Comparison of ENCODE assay signal across 31 cellular contexts in genomic region chr14:66603945-66604344, GRCh38.
"Had no signal": no experiment of that assay in that cellular context is flagged by ENCODE, and none has a peak within 500 bp of the region (broad histone marks: within the 10 kb centered on the region; RNA-seq: fewer than 3 reads in every experiment).

No MANE protein-coding gene starts in this region.

- H3K4me1 Mint-ChIP-seq: activated CD8-positive, alpha-beta memory T cell treated with anti-CD3 and anti-CD28 coated beads, Interleukin-2, amount 10 ng/mL, durations not matched to agents 7 days and 5 days; activated naive CD4-positive, alpha-beta T cell treated with anti-CD3 and anti-CD28 coated beads, Interleukin-2, amount 10 ng/mL, durations not matched to agents 7 days and 5 days; brain had no signal

- H3K27ac ChIP-seq: adrenal gland, breast epithelium, epithelial cell of prostate, gastrocnemius medialis, heart left ventricle had no signal

- H3K27me3 Mint-ChIP-seq: activated CD4-positive, alpha-beta memory T cell treated with anti-CD3 and anti-CD28 coated beads for 36 hours; activated CD4-positive, alpha-beta T cell treated with anti-CD3 and anti-CD28 coated beads for 36 hours; activated CD4-positive, alpha-beta T cell treated with anti-CD3 and anti-CD28 coated beads, Interleukin-2, amount 10 ng/mL, durations not matched to agents 24 days and 14 days; activated naive CD4-positive, alpha-beta T cell treated with anti-CD3 and anti-CD28 coated beads, Interleukin-2, amount 10 ng/mL, durations not matched to agents 7 days and 5 days; activated T-cell treated with anti-CD3 and anti-CD28 coated beads, Interleukin-2, amount 50 U/mL, for 24 hours; brain; effector memory CD8-positive, alpha-beta T cell had no signal

- H3K36me3 Mint-ChIP-seq: activated CD8-positive, alpha-beta memory T cell treated with anti-CD3 and anti-CD28 coated beads, Interleukin-2, amount 10 ng/mL, durations not matched to agents 7 days and 5 days; activated naive CD4-positive, alpha-beta T cell treated with anti-CD3 and anti-CD28 coated beads, Interleukin-2, amount 10 ng/mL, durations not matched to agents 7 days and 5 days had no signal

- H3K9me3 ChIP-seq: adrenal gland, gastrocnemius medialis had no signal

- H3K4me3 Mint-ChIP-seq: activated CD4-positive, alpha-beta memory T cell treated with anti-CD3 and anti-CD28 coated beads for 36 hours; activated CD4-positive, alpha-beta T cell treated with anti-CD3 and anti-CD28 coated beads for 36 hours; activated CD4-positive, alpha-beta T cell treated with anti-CD3 and anti-CD28 coated beads, Interleukin-2, amount 10 ng/mL, durations not matched to agents 24 days and 14 days; activated CD8-positive, alpha-beta memory T cell treated with anti-CD3 and anti-CD28 coated beads, Interleukin-2, amount 10 ng/mL, durations not matched to agents 7 days and 5 days; activated CD8-positive, alpha-beta T cell treated with anti-CD3 and anti-CD28 coated beads, Interleukin-2, amount 10 ng/mL, durations not matched to agents 7 days and 5 days; activated naive CD4-positive, alpha-beta T cell treated with anti-CD3 and anti-CD28 coated beads, Interleukin-2, amount 10 ng/mL, durations not matched to agents 7 days and 5 days; activated T-cell treated with anti-CD3 and anti-CD28 coated beads, Interleukin-2, amount 50 U/mL, for 24 hours; activated T-cell treated with anti-CD3 and anti-CD28 coated beads, Interleukin-2, amount 50 U/mL, for 72 hours; brain; effector memory CD8-positive, alpha-beta T cell had no signal

- DNase-seq: activated CD4-positive, alpha-beta memory T cell treated with anti-CD3 and anti-CD28 coated beads for 36 hours; activated CD4-positive, alpha-beta T cell treated with anti-CD3 and anti-CD28 coated beads for 36 hours; activated CD4-positive, alpha-beta T cell treated with anti-CD3 and anti-CD28 coated beads, Interleukin-2, amount 10 ng/mL, durations not matched to agents 24 days and 14 days; activated CD4-positive, CD25-positive, alpha-beta regulatory T cell; activated CD4-positive, CD25-positive, alpha-beta regulatory T cell treated with anti-CD3 and anti-CD28 coated beads, Interleukin-2, amount 50 U/mL, for 72 hours; activated CD8-positive, alpha-beta memory T cell treated with anti-CD3 and anti-CD28 coated beads, Interleukin-2, amount 10 ng/mL, durations not matched to agents 7 days and 5 days; activated CD8-positive, alpha-beta memory T cell treated with anti-CD3 and anti-CD28 coated beads, Interleukin-2, amount 50 U/mL, for 48 hours; activated CD8-positive, alpha-beta T cell treated with anti-CD3 and anti-CD28 coated beads, Interleukin-2, amount 10 ng/mL, durations not matched to agents 7 days and 5 days; activated gamma-delta T cell; activated naive CD4-positive, alpha-beta T cell; activated naive CD4-positive, alpha-beta T cell treated with anti-CD3 and anti-CD28 coated beads, Interleukin-2, amount 10 ng/mL, durations not matched to agents 7 days and 5 days; activated T-cell treated with anti-CD3 and anti-CD28 coated beads for 4 hours; activated T-cell treated with anti-CD3 and anti-CD28 coated beads, Interleukin-2, amount 50 U/mL, for 24 hours; activated T-cell treated with anti-CD3 and anti-CD28 coated beads, Interleukin-2, amount 50 U/mL, for 72 hours; adrenal gland; amygdala; aorta; cortex of kidney; dermis blood vessel endothelial cell; effector CD4-positive, alpha-beta T cell; effector memory CD8-positive, alpha-beta T cell; foreskin fibroblast; gastrocnemius medialis; glutamatergic neuron; heart left ventricle; hypothalamus; T-helper 2 cell had no signal

- H3K9me3 Mint-ChIP-seq: activated CD4-positive, alpha-beta T cell treated with anti-CD3 and anti-CD28 coated beads, Interleukin-2, amount 10 ng/mL, durations not matched to agents 24 days and 14 days; activated naive CD4-positive, alpha-beta T cell treated with anti-CD3 and anti-CD28 coated beads, Interleukin-2, amount 10 ng/mL, durations not matched to agents 7 days and 5 days; effector memory CD8-positive, alpha-beta T cell had no signal

- H3K4me3 ChIP-seq: adrenal gland, breast epithelium, gastrocnemius medialis, heart left ventricle had no signal

- H3K36me3 ChIP-seq: adrenal gland, breast epithelium, gastrocnemius medialis, heart left ventricle had no signal

- H3K27me3 ChIP-seq: adrenal gland, breast epithelium, gastrocnemius medialis, heart left ventricle had no signal

- ATAC-seq: activated CD4-positive, alpha-beta T cell treated with anti-CD3 and anti-CD28 coated beads for 36 hours; activated CD8-positive, alpha-beta memory T cell treated with anti-CD3 and anti-CD28 coated beads, Interleukin-2, amount 10 ng/mL, durations not matched to agents 7 days and 5 days; activated CD8-positive, alpha-beta T cell treated with anti-CD3 and anti-CD28 coated beads, Interleukin-2, amount 10 ng/mL, durations not matched to agents 7 days and 5 days; activated naive CD4-positive, alpha-beta T cell treated with anti-CD3 and anti-CD28 coated beads, Interleukin-2, amount 50 U/mL, for 72 hours; activated T-cell treated with anti-CD3 and anti-CD28 coated beads, Interleukin-2, amount 50 U/mL, for 72 hours; effector memory CD8-positive, alpha-beta T cell; gastrocnemius medialis; heart left ventricle had no signal

- H3K27ac Mint-ChIP-seq: activated CD4-positive, alpha-beta memory T cell treated with anti-CD3 and anti-CD28 coated beads for 36 hours; activated CD4-positive, alpha-beta T cell treated with anti-CD3 and anti-CD28 coated beads for 36 hours; activated CD4-positive, alpha-beta T cell treated with anti-CD3 and anti-CD28 coated beads, Interleukin-2, amount 10 ng/mL, durations not matched to agents 24 days and 14 days; activated CD8-positive, alpha-beta memory T cell treated with anti-CD3 and anti-CD28 coated beads, Interleukin-2, amount 10 ng/mL, durations not matched to agents 7 days and 5 days; activated CD8-positive, alpha-beta T cell treated with anti-CD3 and anti-CD28 coated beads, Interleukin-2, amount 10 ng/mL, durations not matched to agents 7 days and 5 days; activated naive CD4-positive, alpha-beta T cell treated with anti-CD3 and anti-CD28 coated beads, Interleukin-2, amount 10 ng/mL, durations not matched to agents 7 days and 5 days; activated naive CD4-positive, alpha-beta T cell treated with anti-CD3 and anti-CD28 coated beads, Interleukin-2, amount 50 U/mL, for 72 hours; activated T-cell treated with anti-CD3 and anti-CD28 coated beads, Interleukin-2, amount 50 U/mL, for 24 hours; activated T-cell treated with anti-CD3 and anti-CD28 coated beads, Interleukin-2, amount 50 U/mL, for 72 hours; brain; effector memory CD8-positive, alpha-beta T cell had no signal

- H3K4me1 ChIP-seq: adrenal gland, breast epithelium, gastrocnemius medialis, heart left ventricle had no signal
